ENCODE assay signal across 16 cellular contexts in genomic region chr5:96677496-96677895, GRCh38. TPM values are rescaled to one million over a fixed set of nuclear protein-coding genes. Genes with fewer than 3 reads are reported as not detected.
DNase-seq lines count a peak whose midpoint lies in the region; ATAC-seq and TF ChIP-seq lines count a peak whose summit lies in the region.
"Had no signal": no experiment of that assay in that cellular context is flagged by ENCODE, and none has a peak within 500 bp of the region (broad histone marks: within the 10 kb centered on the region; RNA-seq: fewer than 3 reads in every experiment).

No MANE protein-coding gene starts in this region.

- H3K36me3 ChIP-seq in mucosa of descending colon (ENCODE audit: low read depth), result no peaks in the 10 kb centered on the region

- H3K4me3 ChIP-seq in mucosa of descending colon, result no peak overlapping the region
- H3K4me3 ChIP-seq: BLaER1, GM23338 had no signal

- intact Hi-C loops in natural killer cell (cut with micrococcal nuclease) (no loop called here), mucosa of descending colon (cut with DNase I, micrococcal nuclease) (no loop called here)

- H3K4me1 ChIP-seq in mucosa of descending colon (ENCODE audit: low read depth), result peaks cover 18% of the 10 kb centered on the region
- H3K4me1 ChIP-seq: BLaER1 had no signal

- TF ChIP-seq CTCF in natural killer cell (IDR thresholded peaks at IDR 0.05), result no peak
- TF ChIP-seq CTCF in mucosa of descending colon (IDR thresholded peaks at IDR 0.05), result no peak

- no peaks in the 10 kb centered on the region for H3K36me3 Mint-ChIP-seq in natural killer cell
- H3K36me3 Mint-ChIP-seq in natural killer cell treated with Interleukin-12 subunit alpha and Interleukin-12 subunit beta and Interleukin-15 and Interleukin-18, amount 100 ng/mL, for 72 hours, result no peaks in the 10 kb centered on the region
- peaks cover 2 to 18% (median 11%) of the 10 kb centered on the region in 3 donors for H3K36me3 Mint-ChIP-seq in immature natural killer cell

- H3K4me1 Mint-ChIP-seq in natural killer cell (peaks cover 47 to 50% of the 10 kb centered on the region in 2 donors), immature natural killer cell (peaks cover 57 to 88% of the 10 kb centered on the region in 2 donors)
- H3K4me1 Mint-ChIP-seq in natural killer cell treated with Interleukin-12 subunit alpha and Interleukin-12 subunit beta and Interleukin-15 and Interleukin-18, amount 100 ng/mL, for 72 hours (ENCODE audit: low read depth in 2 of 2), result peaks cover 23 to 30% of the 10 kb centered on the region in 2 donors
- H3K4me1 Mint-ChIP-seq: GM23338 had no signal

- ATAC-seq in natural killer cell, result no peak
- no peak for ATAC-seq in natural killer cell treated with Interleukin-12 subunit alpha and Interleukin-12 subunit beta and Interleukin-15 and Interleukin-18, amount 100 ng/mL, for 72 hours
- ATAC-seq in mucosa of descending colon, result peak; percentile 47
- no peak for ATAC-seq in GM21529 (IDR thresholded peaks at IDR 0.05; ENCODE audit: unreplicated experiment)
- ATAC-seq: GM23338 had no signal

- H3K9me3 Mint-ChIP-seq in natural killer cell (no peaks in the 10 kb centered on the region), immature natural killer cell (no peaks in the 10 kb centered on the region)
- no peaks in the 10 kb centered on the region for H3K9me3 Mint-ChIP-seq in natural killer cell treated with Interleukin-12 subunit alpha and Interleukin-12 subunit beta and Interleukin-15 and Interleukin-18, amount 100 ng/mL, for 72 hours
- H3K9me3 Mint-ChIP-seq: CD8-positive, alpha-beta memory T cell; GM23338 had no signal

- H3K27me3 Mint-ChIP-seq in natural killer cell (ENCODE audit: low read depth in 2 of 2), result no peaks in the 10 kb centered on the region
- H3K27me3 Mint-ChIP-seq in natural killer cell treated with Interleukin-12 subunit alpha and Interleukin-12 subunit beta and Interleukin-15 and Interleukin-18, amount 100 ng/mL, for 72 hours, result no peaks in the 10 kb centered on the region
- H3K27me3 Mint-ChIP-seq in immature natural killer cell (ENCODE audit: low read depth in 3 of 3), result no peaks in the 10 kb centered on the region
- H3K27me3 Mint-ChIP-seq: CD8-positive, alpha-beta memory T cell had no signal

- H3K9me3 ChIP-seq in mucosa of descending colon, result no peaks in the 10 kb centered on the region
- H3K9me3 ChIP-seq: BLaER1 had no signal

- DNase-seq in natural killer cell, result no peak
- DNase-seq in natural killer cell treated with Interleukin-12 subunit alpha and Interleukin-12 subunit beta and Interleukin-15 and Interleukin-18, amount 100 ng/mL, for 72 hours (ENCODE audit: low spot score), result no peak
- DNase-seq in immature natural killer cell, result no peak
- no peak for DNase-seq in mucosa of descending colon
- no peak for DNase-seq in HCEC 1CT
- DNase-seq in HUDEP-2 (lab: John Stamatoyannopoulos, UW; ENCODE audit: unreplicated experiment in 76 of 76), result no peak
- DNase-seq in T-helper 1 cell, result no peak
- DNase-seq: 8988T; AML-193; CD8-positive, alpha-beta memory T cell; DMS53; GF-D8; H7 had no signal

- H3K27ac Mint-ChIP-seq in natural killer cell, result peak overlapping the region; percentile 60 to 70
- H3K27ac Mint-ChIP-seq in natural killer cell treated with Interleukin-12 subunit alpha and Interleukin-12 subunit beta and Interleukin-15 and Interleukin-18, amount 100 ng/mL, for 72 hours, result no peak overlapping the region
- peak overlapping the region in 5 of 6 donors; percentile 29 to 68 (median 52) for H3K27ac Mint-ChIP-seq in immature natural killer cell
- H3K27ac Mint-ChIP-seq: GM23338 had no signal

- H3K4me3 Mint-ChIP-seq in natural killer cell, result no peak overlapping the region
- no peak overlapping the region for H3K4me3 Mint-ChIP-seq in natural killer cell treated with Interleukin-12 subunit alpha and Interleukin-12 subunit beta and Interleukin-15 and Interleukin-18, amount 100 ng/mL, for 72 hours
- H3K4me3 Mint-ChIP-seq in immature natural killer cell, result no peak overlapping the region
- H3K4me3 Mint-ChIP-seq: CD8-positive, alpha-beta memory T cell; GM23338 had no signal

RNA-seq across cellular contexts. Expression of gene CAST, which starts 15.3 kb away (rescaled TPM):
- total RNA-seq in natural killer cell (100 to 1,000 TPM; 364 to 414 (median 376) TPM), mucosa of descending colon (100 to 1,000 TPM; 348 to 433 (median 372) TPM)
- 100 to 1,000 TPM in 1 of 2 donors, 10 to 100 TPM in 1; 86.3 to 101 TPM for total RNA-seq in natural killer cell treated with Interleukin-12 subunit alpha and Interleukin-12 subunit beta and Interleukin-15 and Interleukin-18, amount 100 ng/mL, for 72 hours
- 100 to 1,000 TPM in 1 of 3 donors, 10 to 100 TPM in 2; 24.0 to 133 (median 59.9) TPM for polyA plus RNA-seq in immature natural killer cell

Comparison
In these comparisons a context has a peak if more than half of its experiments do, and no peak if none do; other contexts are left out.
1. H3K27ac Mint-ChIP-seq: peak in natural killer cell (2 of 2) and immature natural killer cell (5 of 6); none in natural killer cell treated with Interleukin-12 subunit alpha and Interleukin-12 subunit beta and Interleukin-15 and Interleukin-18, amount 100 ng/mL, for 72 hours (0 of 2).